In genomic region chr1:52321051-52321450, GRCh38 we compare ENCODE assay signal across 26 cellular contexts.
"Had no signal": no experiment of that assay in that cellular context is flagged by ENCODE, and none has a peak within 500 bp of the region (broad histone marks: within the 10 kb centered on the region; RNA-seq: fewer than 3 reads in every experiment).

No MANE protein-coding gene starts in this region.

- H3K36me3 ChIP-seq: thoracic aorta, thyroid gland, transverse colon, upper lobe of left lung, upper lobe of right lung, uterus, vagina had no signal

- H3K27me3 ChIP-seq: stomach, testis, thyroid gland, tibial artery, tibial nerve, transverse colon, upper lobe of left lung, upper lobe of right lung, uterus, vagina had no signal

- ATAC-seq: stimulated activated effector memory CD8-positive, alpha-beta T cell treated with anti-CD3 and anti-CD28 coated beads, Interleukin-12 subunit alpha, Interleukin-12 subunit beta, amount 100 ng/mL, for 72 hours; stimulated activated memory B cell treated with anti-CD40 and anti-IgM and Interleukin-4, amounts not matched to agents 10 μg/mL and 1 μg/mL and 100 μg/mL, for 72 hours; stimulated activated naive B cell treated with anti-CD40 and anti-IgM and Interleukin-4, amounts not matched to agents 10 μg/mL and 1 μg/mL and 100 μg/mL, for 72 hours; stimulated activated naive CD8-positive, alpha-beta T cell treated with anti-CD3 and anti-CD28 coated beads, Interleukin-15, amount 100 ng/mL, for 72 hours; stimulated activated naive CD8-positive, alpha-beta T cell treated with anti-CD3 and anti-CD28 coated beads, Interleukin-15, Interleukin-2, amounts not matched to agents 100 U/mL and 50 U/mL, for 24 hours; upper lobe of right lung had no signal

- DNase-seq: stimulated activated CD4-positive, alpha-beta T cell treated with anti-CD3 and anti-CD28 coated beads, Interleukin-2, amount 100 ng/mL, for 24 hours; stimulated activated CD4-positive, alpha-beta T cell treated with anti-CD3 and anti-CD28 coated beads, Interleukin-2, amount 100 ng/mL, for 48 hours; stimulated activated CD4-positive, alpha-beta T cell treated with anti-CD3 and anti-CD28 coated beads, Interleukin-4, amount 100 ng/mL, for 1 hour; stimulated activated CD4-positive, alpha-beta T cell treated with anti-CD3 and anti-CD28 coated beads, Interleukin-4, amount 100 ng/mL, for 24 hours; stimulated activated CD4-positive, alpha-beta T cell treated with anti-CD3 and anti-CD28 coated beads, Interleukin-4, amount 100 ng/mL, for 4 hours; stimulated activated CD8-positive, alpha-beta memory T cell treated with anti-CD3 and anti-CD28 coated beads, Interleukin-4, amount 100 ng/mL, for 48 hours; stimulated activated naive B cell treated with anti-CD40 and anti-IgM and Interleukin-4, amounts not matched to agents 10 μg/mL and 1 μg/mL and 100 μg/mL, for 72 hours; stimulated activated naive CD4-positive, alpha-beta T cell; stimulated activated naive CD4-positive, alpha-beta T cell treated with Interleukin-2 at 50 U/mL for 16 hours; stimulated activated naive CD8-positive, alpha-beta T cell treated with anti-CD3 and anti-CD28 coated beads, Interleukin-15, amount 100 ng/mL, for 72 hours; stimulated activated naive CD8-positive, alpha-beta T cell treated with anti-CD3 and anti-CD28 coated beads, Interleukin-15, Interleukin-2, amounts not matched to agents 100 U/mL and 50 U/mL, for 24 hours; stomach; substantia nigra; testis; thyroid gland; tibial artery; transverse colon; trophoblast cell; upper lobe of left lung; upper lobe of right lung; uterus had no signal

- H3K4me1 ChIP-seq: stomach, testis, thyroid gland, tibial artery, tibial nerve, transverse colon, upper lobe of left lung, upper lobe of right lung, uterus, vagina had no signal

- H3K27ac ChIP-seq: stomach, testis, thoracic aorta, thyroid gland, tibial artery, tibial nerve, transverse colon, upper lobe of left lung, upper lobe of right lung, uterus, vagina had no signal

- H3K9me3 ChIP-seq: stomach, testis, thoracic aorta, thyroid gland, tibial artery, tibial nerve, transverse colon, upper lobe of left lung, upper lobe of right lung, uterus, vagina had no signal

- H3K4me3 ChIP-seq: stomach, testis, thoracic aorta, thyroid gland, tibial artery, tibial nerve, transverse colon, upper lobe of left lung, upper lobe of right lung, uterus, vagina had no signal
